Comparison of ENCODE assay signal across 1 cellular context in the genomic region with DNA sequence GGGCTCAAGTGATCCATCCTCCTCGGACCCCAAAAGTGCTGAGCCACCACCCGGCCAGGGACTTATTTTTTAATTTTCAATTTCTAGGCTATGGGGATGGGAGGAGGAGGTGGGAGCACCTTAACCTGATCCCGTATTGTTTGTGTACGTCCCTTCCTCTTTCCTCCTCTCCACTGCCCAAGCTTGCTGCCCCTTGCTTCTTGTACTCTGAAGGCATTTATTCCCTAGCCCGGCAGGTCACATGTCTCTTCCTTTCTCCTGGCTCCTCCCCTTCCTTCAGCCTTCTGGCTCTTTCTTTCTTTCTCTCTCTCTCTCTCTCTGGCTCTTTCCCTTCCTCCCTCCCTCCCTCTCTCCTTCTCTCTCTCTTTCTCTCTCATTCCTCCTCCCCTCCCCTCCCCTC.
A peak's percentile ranks its signal among the peaks of the same experiment; 100 is the strongest.
TF ChIP-seq lines count a peak whose summit lies in the region.

No MANE protein-coding gene starts in this region.

TF ChIP-seq in K562, 482 proteins besides CTCF, POLR2A, EP300 and RAD21 (continued from another document):
- TF ChIP-seq, protein P1, sequence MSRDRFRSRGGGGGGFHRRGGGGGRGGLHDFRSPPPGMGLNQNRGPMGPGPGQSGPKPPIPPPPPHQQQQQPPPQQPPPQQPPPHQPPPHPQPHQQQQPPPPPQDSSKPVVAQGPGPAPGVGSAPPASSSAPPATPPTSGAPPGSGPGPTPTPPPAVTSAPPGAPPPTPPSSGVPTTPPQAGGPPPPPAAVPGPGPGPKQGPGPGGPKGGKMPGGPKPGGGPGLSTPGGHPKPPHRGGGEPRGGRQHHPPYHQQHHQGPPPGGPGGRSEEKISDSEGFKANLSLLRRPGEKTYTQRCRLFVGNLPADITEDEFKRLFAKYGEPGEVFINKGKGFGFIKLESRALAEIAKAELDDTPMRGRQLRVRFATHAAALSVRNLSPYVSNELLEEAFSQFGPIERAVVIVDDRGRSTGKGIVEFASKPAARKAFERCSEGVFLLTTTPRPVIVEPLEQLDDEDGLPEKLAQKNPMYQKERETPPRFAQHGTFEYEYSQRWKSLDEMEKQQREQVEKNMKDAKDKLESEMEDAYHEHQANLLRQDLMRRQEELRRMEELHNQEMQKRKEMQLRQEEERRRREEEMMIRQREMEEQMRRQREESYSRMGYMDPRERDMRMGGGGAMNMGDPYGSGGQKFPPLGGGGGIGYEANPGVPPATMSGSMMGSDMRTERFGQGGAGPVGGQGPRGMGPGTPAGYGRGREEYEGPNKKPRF (IDR thresholded peaks at IDR 0.05; ENCODE audit: low read depth, low read length), result no peak
- no peak for TF ChIP-seq MTF1 (CRISPR knock-in tag; IDR thresholded peaks at IDR 0.05; ENCODE audit: borderline replicate concordance)
- TF ChIP-seq ZNF197 (CRISPR knock-in tag; IDR thresholded peaks at IDR 0.05; ENCODE audit: low read depth), result no peak
- TF ChIP-seq CAMTA2 (CRISPR knock-in tag; conservative IDR thresholded peaks at IDR 0.05), result no peak
- TF ChIP-seq, protein P2, sequence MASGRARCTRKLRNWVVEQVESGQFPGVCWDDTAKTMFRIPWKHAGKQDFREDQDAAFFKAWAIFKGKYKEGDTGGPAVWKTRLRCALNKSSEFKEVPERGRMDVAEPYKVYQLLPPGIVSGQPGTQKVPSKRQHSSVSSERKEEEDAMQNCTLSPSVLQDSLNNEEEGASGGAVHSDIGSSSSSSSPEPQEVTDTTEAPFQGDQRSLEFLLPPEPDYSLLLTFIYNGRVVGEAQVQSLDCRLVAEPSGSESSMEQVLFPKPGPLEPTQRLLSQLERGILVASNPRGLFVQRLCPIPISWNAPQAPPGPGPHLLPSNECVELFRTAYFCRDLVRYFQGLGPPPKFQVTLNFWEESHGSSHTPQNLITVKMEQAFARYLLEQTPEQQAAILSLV (tag; IDR thresholded peaks at IDR 0.05), result no peak
- TF ChIP-seq, protein P3, sequence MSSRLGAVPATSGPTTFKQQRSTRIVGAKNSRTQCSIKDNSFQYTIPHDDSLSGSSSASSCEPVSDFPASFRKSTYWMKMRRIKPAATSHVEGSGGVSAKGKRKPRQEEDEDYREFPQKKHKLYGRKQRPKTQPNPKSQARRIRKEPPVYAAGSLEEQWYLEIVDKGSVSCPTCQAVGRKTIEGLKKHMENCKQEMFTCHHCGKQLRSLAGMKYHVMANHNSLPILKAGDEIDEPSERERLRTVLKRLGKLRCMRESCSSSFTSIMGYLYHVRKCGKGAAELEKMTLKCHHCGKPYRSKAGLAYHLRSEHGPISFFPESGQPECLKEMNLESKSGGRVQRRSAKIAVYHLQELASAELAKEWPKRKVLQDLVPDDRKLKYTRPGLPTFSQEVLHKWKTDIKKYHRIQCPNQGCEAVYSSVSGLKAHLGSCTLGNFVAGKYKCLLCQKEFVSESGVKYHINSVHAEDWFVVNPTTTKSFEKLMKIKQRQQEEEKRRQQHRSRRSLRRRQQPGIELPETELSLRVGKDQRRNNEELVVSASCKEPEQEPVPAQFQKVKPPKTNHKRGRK (tag; IDR thresholded peaks at IDR 0.05), result peak; percentile 55; the same call in 1 of the 2 replicates
- TF ChIP-seq ZNF551 (CRISPR knock-in tag; IDR thresholded peaks at IDR 0.05), result no peak
- TF ChIP-seq ZNF263 (CRISPR knock-in tag; IDR thresholded peaks at IDR 0.05; ENCODE audit: borderline replicate concordance), result peak; percentile 52; the same call in 1 of the 2 replicates
- TF ChIP-seq, protein P4, sequence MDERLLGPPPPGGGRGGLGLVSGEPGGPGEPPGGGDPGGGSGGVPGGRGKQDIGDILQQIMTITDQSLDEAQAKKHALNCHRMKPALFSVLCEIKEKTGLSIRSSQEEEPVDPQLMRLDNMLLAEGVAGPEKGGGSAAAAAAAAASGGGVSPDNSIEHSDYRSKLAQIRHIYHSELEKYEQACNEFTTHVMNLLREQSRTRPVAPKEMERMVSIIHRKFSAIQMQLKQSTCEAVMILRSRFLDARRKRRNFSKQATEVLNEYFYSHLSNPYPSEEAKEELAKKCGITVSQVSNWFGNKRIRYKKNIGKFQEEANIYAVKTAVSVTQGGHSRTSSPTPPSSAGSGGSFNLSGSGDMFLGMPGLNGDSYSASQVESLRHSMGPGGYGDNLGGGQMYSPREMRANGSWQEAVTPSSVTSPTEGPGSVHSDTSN (CRISPR knock-in tag; IDR thresholded peaks at IDR 0.05; ENCODE audit: low read depth), result no peak
- TF ChIP-seq, protein P4 (tag; conservative IDR thresholded peaks at IDR 0.05; ENCODE audit: low read depth), result no peak
- no peak for TF ChIP-seq ZFP36 (IDR thresholded peaks at IDR 0.05; ENCODE audit: low read depth, low read length, partially characterized antibody)
- no peak for TF ChIP-seq PTTG1 (tag; IDR thresholded peaks at IDR 0.05; ENCODE audit: low read depth)
- TF ChIP-seq CHD1 (IDR thresholded peaks at IDR 0.05; ENCODE audit: low read length), result no peak
